Comparison of ENCODE assay signal across 6 cellular contexts in the genomic region with DNA sequence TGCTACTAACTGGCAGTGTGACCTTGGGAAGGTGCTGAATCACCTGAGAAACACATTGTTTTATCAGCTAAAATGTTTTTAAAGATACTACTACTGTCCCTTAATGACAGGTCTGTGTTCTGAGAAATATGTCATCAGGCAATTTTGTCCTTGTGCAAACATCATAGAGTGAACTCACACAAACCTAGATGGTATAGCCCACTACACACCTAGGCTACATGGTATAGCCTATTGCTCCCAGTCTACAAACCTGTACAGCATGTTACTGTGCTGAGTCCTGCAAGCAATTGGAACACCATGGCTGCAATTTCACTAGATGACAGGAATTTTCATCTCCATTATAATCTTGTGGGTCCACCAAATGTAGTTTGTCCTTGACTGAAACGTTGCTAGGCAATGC.
"Had no signal": no experiment of that assay in that cellular context is flagged by ENCODE, and none has a peak within 500 bp of the region (broad histone marks: within the 10 kb centered on the region; RNA-seq: fewer than 3 reads in every experiment).

No MANE protein-coding gene starts in this region.

- ATAC-seq: HepG2, K562 had no signal

- H3K27ac ChIP-seq: HL-60 had no signal

- DNase-seq: IMR-90, KBM-7, KG1 had no signal

- H3K4me3 ChIP-seq: K562 had no signal
